ENCODE assay signal across 1 cellular context in the genomic region with DNA sequence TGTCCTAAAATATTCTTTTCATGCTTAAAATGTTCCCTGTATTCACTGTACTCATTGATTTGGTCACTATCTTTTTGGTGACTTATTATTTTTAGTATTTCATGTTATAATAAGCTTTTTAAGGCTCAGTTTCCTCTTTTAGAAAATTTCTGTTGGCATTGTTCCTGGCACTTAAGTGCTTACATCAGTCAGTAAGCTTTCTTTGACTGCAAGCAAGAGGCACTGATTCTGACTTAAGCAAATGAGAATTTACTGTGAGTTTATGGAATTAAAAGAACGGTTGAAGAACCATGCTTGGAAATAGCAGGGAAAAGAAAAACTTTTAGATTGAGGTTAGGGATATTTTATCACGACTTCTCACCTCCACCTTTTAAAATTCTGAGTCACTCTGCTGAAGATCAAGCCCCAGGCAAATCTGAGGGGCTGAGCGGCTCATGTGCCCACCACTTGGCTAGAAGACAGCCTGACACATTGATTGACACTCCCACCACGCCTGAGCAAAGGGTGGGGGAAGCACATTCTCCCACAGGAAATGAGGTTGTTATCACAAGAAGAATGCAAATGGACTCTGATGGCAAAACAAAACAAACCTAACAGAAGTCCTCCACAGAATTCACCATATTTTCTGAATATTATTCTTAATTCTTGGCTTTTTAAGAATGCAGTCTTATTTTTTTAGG.
A peak's percentile ranks its signal among the peaks of the same experiment; 100 is the strongest.
TF ChIP-seq lines count a peak whose summit lies in the region.

No MANE protein-coding gene starts in this region.

TF ChIP-seq in GM12878, 131 proteins besides CTCF, POLR2A, EP300 and RAD21:
- TF ChIP-seq NFIC (IDR thresholded peaks at IDR 0.05; ENCODE audit: low read depth, low read length) (no peak), SMARCA5 (IDR thresholded peaks at IDR 0.05) (no peak)
- TF ChIP-seq, protein P1, sequence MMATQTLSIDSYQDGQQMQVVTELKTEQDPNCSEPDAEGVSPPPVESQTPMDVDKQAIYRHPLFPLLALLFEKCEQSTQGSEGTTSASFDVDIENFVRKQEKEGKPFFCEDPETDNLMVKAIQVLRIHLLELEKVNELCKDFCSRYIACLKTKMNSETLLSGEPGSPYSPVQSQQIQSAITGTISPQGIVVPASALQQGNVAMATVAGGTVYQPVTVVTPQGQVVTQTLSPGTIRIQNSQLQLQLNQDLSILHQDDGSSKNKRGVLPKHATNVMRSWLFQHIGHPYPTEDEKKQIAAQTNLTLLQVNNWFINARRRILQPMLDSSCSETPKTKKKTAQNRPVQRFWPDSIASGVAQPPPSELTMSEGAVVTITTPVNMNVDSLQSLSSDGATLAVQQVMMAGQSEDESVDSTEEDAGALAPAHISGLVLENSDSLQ (IDR thresholded peaks at IDR 0.05): peak; percentile 59
